Comparison of ENCODE assay signal across 1 cellular context in genomic region chr5:177370488-177371119, GRCh38.
TF ChIP-seq lines count a peak whose summit lies in the region.

No MANE protein-coding gene starts in this region.

TF ChIP-seq in HEK293, 187 proteins besides CTCF, POLR2A, EP300 and RAD21 (continued from another document and continues in another):
- TF ChIP-seq, protein P1, sequence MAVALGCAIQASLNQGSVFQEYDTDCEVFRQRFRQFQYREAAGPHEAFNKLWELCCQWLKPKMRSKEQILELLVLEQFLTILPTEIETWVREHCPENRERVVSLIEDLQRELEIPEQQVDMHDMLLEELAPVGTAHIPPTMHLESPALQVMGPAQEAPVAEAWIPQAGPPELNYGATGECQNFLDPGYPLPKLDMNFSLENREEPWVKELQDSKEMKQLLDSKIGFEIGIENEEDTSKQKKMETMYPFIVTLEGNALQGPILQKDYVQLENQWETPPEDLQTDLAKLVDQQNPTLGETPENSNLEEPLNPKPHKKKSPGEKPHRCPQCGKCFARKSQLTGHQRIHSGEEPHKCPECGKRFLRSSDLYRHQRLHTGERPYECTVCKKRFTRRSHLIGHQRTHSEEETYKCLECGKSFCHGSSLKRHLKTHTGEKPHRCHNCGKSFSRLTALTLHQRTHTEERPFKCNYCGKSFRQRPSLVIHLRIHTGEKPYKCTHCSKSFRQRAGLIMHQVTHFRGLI (tag by site-specific recombination; IDR thresholded peaks at IDR 0.05), result no peak
- no peak for TF ChIP-seq ZNF623 (tag by site-specific recombination; IDR thresholded peaks at IDR 0.05)
- no peak for TF ChIP-seq ZNF791 (tag by site-specific recombination; IDR thresholded peaks at IDR 0.05)
- no peak for TF ChIP-seq ZNF311 (tag by site-specific recombination; IDR thresholded peaks at IDR 0.05; ENCODE audit: borderline replicate concordance)
- no peak for TF ChIP-seq OVOL3 (tag by site-specific recombination; IDR thresholded peaks at IDR 0.05)
- TF ChIP-seq ZNF423 (tag by site-specific recombination; IDR thresholded peaks at IDR 0.05), result no peak
- no peak for TF ChIP-seq ZNF777 (tag by site-specific recombination; IDR thresholded peaks at IDR 0.05; ENCODE audit: borderline replicate concordance)
- no peak for TF ChIP-seq KLF17 (tag by site-specific recombination; IDR thresholded peaks at IDR 0.05)
- peak; percentile 79 for TF ChIP-seq GLIS2 (tag by site-specific recombination; IDR thresholded peaks at IDR 0.05)
- TF ChIP-seq ZIC2 (tag by site-specific recombination; IDR thresholded peaks at IDR 0.05), result peak; percentile 42
- TF ChIP-seq ZNF585B (tag by site-specific recombination; IDR thresholded peaks at IDR 0.05), result no peak
- no peak for TF ChIP-seq OSR2 (tag by site-specific recombination; IDR thresholded peaks at IDR 0.05)
- TF ChIP-seq GLI2 (tag by site-specific recombination; IDR thresholded peaks at IDR 0.05; ENCODE audit: borderline replicate concordance, low read depth), result no peak
- no peak for TF ChIP-seq ZBTB7A (tag by site-specific recombination; IDR thresholded peaks at IDR 0.05; ENCODE audit: low read depth)
- TF ChIP-seq ZNF843 (tag by site-specific recombination; IDR thresholded peaks at IDR 0.05), result no peak
- no peak for TF ChIP-seq ZBTB48 (tag by site-specific recombination; IDR thresholded peaks at IDR 0.05)
- TF ChIP-seq MEIS1 (CRISPR knock-in tag; IDR thresholded peaks at IDR 0.05; ENCODE audit: borderline replicate concordance), result no peak
- TF ChIP-seq ZNF324 (tag by site-specific recombination; IDR thresholded peaks at IDR 0.05), result no peak
- no peak for TF ChIP-seq ZBTB1 (tag by site-specific recombination; IDR thresholded peaks at IDR 0.05)
- no peak for TF ChIP-seq TSHZ1 (tag by site-specific recombination; IDR thresholded peaks at IDR 0.05; ENCODE audit: borderline replicate concordance)
- TF ChIP-seq ZSCAN23 (tag by site-specific recombination; IDR thresholded peaks at IDR 0.05), result no peak
- TF ChIP-seq SALL2 (tag by site-specific recombination; IDR thresholded peaks at IDR 0.05; ENCODE audit: borderline replicate concordance), result no peak
- no peak for TF ChIP-seq ZNF707 (tag by site-specific recombination; IDR thresholded peaks at IDR 0.05)
- 0 out of 2 replicates have a peak, but pooled peaks have one; percentile 24 for TF ChIP-seq ZNF600 (tag by site-specific recombination; IDR thresholded peaks at IDR 0.05)
- no peak for TF ChIP-seq INSM2 (tag by site-specific recombination; IDR thresholded peaks at IDR 0.05)
- no peak for TF ChIP-seq ZNF184 (tag by site-specific recombination; IDR thresholded peaks at IDR 0.05)
- no peak for TF ChIP-seq HOXC10 (CRISPR knock-in tag; IDR thresholded peaks at IDR 0.05)
- TF ChIP-seq, protein P2, sequence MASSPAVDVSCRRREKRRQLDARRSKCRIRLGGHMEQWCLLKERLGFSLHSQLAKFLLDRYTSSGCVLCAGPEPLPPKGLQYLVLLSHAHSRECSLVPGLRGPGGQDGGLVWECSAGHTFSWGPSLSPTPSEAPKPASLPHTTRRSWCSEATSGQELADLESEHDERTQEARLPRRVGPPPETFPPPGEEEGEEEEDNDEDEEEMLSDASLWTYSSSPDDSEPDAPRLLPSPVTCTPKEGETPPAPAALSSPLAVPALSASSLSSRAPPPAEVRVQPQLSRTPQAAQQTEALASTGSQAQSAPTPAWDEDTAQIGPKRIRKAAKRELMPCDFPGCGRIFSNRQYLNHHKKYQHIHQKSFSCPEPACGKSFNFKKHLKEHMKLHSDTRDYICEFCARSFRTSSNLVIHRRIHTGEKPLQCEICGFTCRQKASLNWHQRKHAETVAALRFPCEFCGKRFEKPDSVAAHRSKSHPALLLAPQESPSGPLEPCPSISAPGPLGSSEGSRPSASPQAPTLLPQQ (tag by site-specific recombination; IDR thresholded peaks at IDR 0.05), result no peak
- no peak for TF ChIP-seq ZBTB49 (tag by site-specific recombination; IDR thresholded peaks at IDR 0.05; ENCODE audit: low read depth)
- TF ChIP-seq ZNF629 (tag by site-specific recombination; IDR thresholded peaks at IDR 0.05), result 0 out of 2 replicates have a peak, but pooled peaks have one; percentile 19
- TF ChIP-seq, protein P3, sequence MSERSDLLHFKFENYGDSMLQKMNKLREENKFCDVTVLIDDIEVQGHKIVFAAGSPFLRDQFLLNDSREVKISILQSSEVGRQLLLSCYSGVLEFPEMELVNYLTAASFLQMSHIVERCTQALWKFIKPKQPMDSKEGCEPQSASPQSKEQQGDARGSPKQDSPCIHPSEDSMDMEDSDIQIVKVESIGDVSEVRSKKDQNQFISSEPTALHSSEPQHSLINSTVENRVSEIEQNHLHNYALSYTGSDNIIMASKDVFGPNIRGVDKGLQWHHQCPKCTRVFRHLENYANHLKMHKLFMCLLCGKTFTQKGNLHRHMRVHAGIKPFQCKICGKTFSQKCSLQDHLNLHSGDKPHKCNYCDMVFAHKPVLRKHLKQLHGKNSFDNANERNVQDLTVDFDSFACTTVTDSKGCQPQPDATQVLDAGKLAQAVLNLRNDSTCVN (tag by site-specific recombination; optimal IDR thresholded peaks at IDR 0.05), result peak; percentile 28
- TF ChIP-seq ZBTB44 (tag by site-specific recombination; IDR thresholded peaks at IDR 0.05), result peak; percentile 58; the same call in 1 of the 2 replicates
- no peak for TF ChIP-seq ZNF23 (tag by site-specific recombination; IDR thresholded peaks at IDR 0.05; ENCODE audit: borderline replicate concordance)
- no peak for TF ChIP-seq ZNF155 (tag by site-specific recombination; IDR thresholded peaks at IDR 0.05)
- TF ChIP-seq ZNF202 (tag by site-specific recombination; IDR thresholded peaks at IDR 0.05; ENCODE audit: borderline replicate concordance), result no peak
- no peak for TF ChIP-seq ZNF544 (tag by site-specific recombination; IDR thresholded peaks at IDR 0.05)
- TF ChIP-seq ZNF416 (tag by site-specific recombination; IDR thresholded peaks at IDR 0.05), result no peak
- TF ChIP-seq ZNF664 (tag by site-specific recombination; IDR thresholded peaks at IDR 0.05), result no peak
- TF ChIP-seq ZNF133 (tag by site-specific recombination; IDR thresholded peaks at IDR 0.05), result no peak
- no peak for TF ChIP-seq ZNF645 (tag by site-specific recombination; IDR thresholded peaks at IDR 0.05)
- TF ChIP-seq, protein P4, sequence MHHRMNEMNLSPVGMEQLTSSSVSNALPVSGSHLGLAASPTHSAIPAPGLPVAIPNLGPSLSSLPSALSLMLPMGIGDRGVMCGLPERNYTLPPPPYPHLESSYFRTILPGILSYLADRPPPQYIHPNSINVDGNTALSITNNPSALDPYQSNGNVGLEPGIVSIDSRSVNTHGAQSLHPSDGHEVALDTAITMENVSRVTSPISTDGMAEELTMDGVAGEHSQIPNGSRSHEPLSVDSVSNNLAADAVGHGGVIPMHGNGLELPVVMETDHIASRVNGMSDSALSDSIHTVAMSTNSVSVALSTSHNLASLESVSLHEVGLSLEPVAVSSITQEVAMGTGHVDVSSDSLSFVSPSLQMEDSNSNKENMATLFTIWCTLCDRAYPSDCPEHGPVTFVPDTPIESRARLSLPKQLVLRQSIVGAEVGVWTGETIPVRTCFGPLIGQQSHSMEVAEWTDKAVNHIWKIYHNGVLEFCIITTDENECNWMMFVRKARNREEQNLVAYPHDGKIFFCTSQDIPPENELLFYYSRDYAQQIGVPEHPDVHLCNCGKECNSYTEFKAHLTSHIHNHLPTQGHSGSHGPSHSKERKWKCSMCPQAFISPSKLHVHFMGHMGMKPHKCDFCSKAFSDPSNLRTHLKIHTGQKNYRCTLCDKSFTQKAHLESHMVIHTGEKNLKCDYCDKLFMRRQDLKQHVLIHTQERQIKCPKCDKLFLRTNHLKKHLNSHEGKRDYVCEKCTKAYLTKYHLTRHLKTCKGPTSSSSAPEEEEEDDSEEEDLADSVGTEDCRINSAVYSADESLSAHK (tag by site-specific recombination; IDR thresholded peaks at IDR 0.05), result no peak
- TF ChIP-seq ZNF510 (tag by site-specific recombination; IDR thresholded peaks at IDR 0.05; ENCODE audit: insufficient replicate concordance), result no peak
- TF ChIP-seq ZNF560 (tag by site-specific recombination; IDR thresholded peaks at IDR 0.05; ENCODE audit: borderline replicate concordance), result no peak
- TF ChIP-seq ZNF785 (tag by site-specific recombination; IDR thresholded peaks at IDR 0.05), result no peak
- no peak for TF ChIP-seq ZNF558 (tag by site-specific recombination; IDR thresholded peaks at IDR 0.05)
- no peak for TF ChIP-seq PRDM1 (tag by site-specific recombination; IDR thresholded peaks at IDR 0.05)
- peak; percentile 58; the same call in 1 of the 2 replicates for TF ChIP-seq KLF8 (tag by site-specific recombination; IDR thresholded peaks at IDR 0.05)
- no peak for TF ChIP-seq ZNF768 (tag by site-specific recombination; IDR thresholded peaks at IDR 0.05)
- no peak for TF ChIP-seq ZNF555 (tag by site-specific recombination; conservative IDR thresholded peaks at IDR 0.05)
- no peak for TF ChIP-seq ZNF776 (tag by site-specific recombination; IDR thresholded peaks at IDR 0.05; ENCODE audit: borderline replicate concordance)
- no peak for TF ChIP-seq ZNF473 (tag by site-specific recombination; IDR thresholded peaks at IDR 0.05)
